Comparison of ENCODE assay signal across 9 cellular contexts in the genomic region with DNA sequence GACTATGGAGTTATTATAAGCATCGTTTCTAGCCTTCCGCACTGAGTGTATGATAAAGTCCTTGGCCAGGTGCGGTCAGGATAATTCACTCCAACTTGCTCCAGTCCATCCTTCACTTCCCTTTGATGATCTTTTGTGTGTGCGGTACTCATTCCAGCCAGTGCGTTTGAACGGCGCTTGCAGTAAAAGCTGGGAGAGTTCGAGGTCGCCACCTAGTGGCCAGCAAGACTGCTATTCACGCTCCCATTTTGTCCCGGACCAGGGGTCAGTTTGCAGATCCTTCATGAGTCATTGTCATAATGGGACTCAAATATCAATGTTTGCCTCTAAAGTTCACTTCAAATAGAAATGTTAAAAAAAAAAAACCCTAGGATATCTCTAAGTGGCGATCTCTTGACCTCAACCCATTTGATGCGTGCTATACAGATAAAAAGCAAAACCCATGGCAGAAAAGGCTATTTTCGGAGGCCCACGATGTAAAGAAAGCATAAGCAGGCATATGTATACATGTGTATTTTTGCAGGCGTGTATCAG.
DNase-seq lines count a peak whose midpoint lies in the region; ATAC-seq and FAIRE-seq lines count a peak whose summit lies in the region.
"Had no signal": no experiment of that assay in that cellular context is flagged by ENCODE, and none has a peak within 500 bp of the region (broad histone marks: within the 10 kb centered on the region; RNA-seq: fewer than 3 reads in every experiment).

No MANE protein-coding gene starts in this region.

- H3K27ac ChIP-seq in GM23248 (no peak overlapping the region), trophoblast cell (ENCODE audit: low read depth, low read length) (no peak overlapping the region)

- no peak overlapping the region for H3K4ac ChIP-seq in trophoblast cell (ENCODE audit: low read depth, low read length)

- no peak overlapping the region for H4K91ac ChIP-seq in trophoblast cell (ENCODE audit: low read depth, low read length)

- H3K36me3 ChIP-seq in GM23248 (ENCODE audit: low read depth) = no peaks in the 10 kb centered on the region
- no peaks in the 10 kb centered on the region for H3K36me3 ChIP-seq in trophoblast cell (ENCODE audit: control insufficient read depth in 1 of 2, insufficient read depth in 2 of 2, low read length in 2 of 2)

- H3K4me2 ChIP-seq in GM23248 (ENCODE audit: unreplicated experiment) (no peak overlapping the region), trophoblast cell (ENCODE audit: low read length) (no peak overlapping the region)

- no peak overlapping the region for H4K12ac ChIP-seq in trophoblast cell (ENCODE audit: low read depth, low read length)

- H3K9me3 ChIP-seq in GM23248 (ENCODE audit: low read depth) (no peaks in the 10 kb centered on the region), trophoblast cell (ENCODE audit: insufficient read depth, low read depth, low read length) (no peaks in the 10 kb centered on the region)

- H3K4me3 ChIP-seq in GM23248 = no peak overlapping the region
- no peak overlapping the region for H3K4me3 ChIP-seq in trophoblast cell (ENCODE audit: low read depth, low read length)

- no peak overlapping the region for H3K14ac ChIP-seq in trophoblast cell (ENCODE audit: low read length)

- H3K9ac ChIP-seq in GM23248 (no peak overlapping the region), trophoblast cell (ENCODE audit: low read length) (no peak overlapping the region)

- H3K18ac ChIP-seq in trophoblast cell (ENCODE audit: low read length) = no peak overlapping the region

- no peaks in the 10 kb centered on the region for H3K4me1 ChIP-seq in GM23248 (ENCODE audit: insufficient read depth)
- H3K4me1 ChIP-seq in trophoblast cell (ENCODE audit: control insufficient read depth in 1 of 2, insufficient read depth in 2 of 2, low read length in 2 of 2) = no peaks in the 10 kb centered on the region

- WGBS in GM23248 (ENCODE audit: low coverage in 1 of 2, low lambda C conversion rate in 2 of 2, missing lambda C conversion rate in 2 of 2), 2 experiments = 19% methylated on average over 16 of the region's 16 CpGs
- no CpG with 5 or more reads among the region's 16 CpGs for WGBS in trophoblast cell (ENCODE audit: extremely low coverage, insufficient coverage, insufficient read length)

- DNase-seq in CMK (ENCODE audit: low read depth) (peak; percentile 60), GM23248 (peak; percentile 79), NCI-H2107 (lab: John Stamatoyannopoulos, UW) (peak; percentile 7), UCSD-AML1 (lab: John Stamatoyannopoulos, UW; ENCODE audit: unreplicated experiment) (peak; percentile 61), frontal cortex (ENCODE audit: low spot score in 2 of 2) (peak; percentile 9 to 45), trophoblast cell (peak; percentile 70 to 80)

- H3K23ac ChIP-seq in trophoblast cell (ENCODE audit: low read length) = no peak overlapping the region

- H3K27me3 ChIP-seq in GM23248 (replicated peaks; ENCODE audit: insufficient read depth) (no peaks in the 10 kb centered on the region), trophoblast cell (ENCODE audit: insufficient read depth, low read length) (no peaks in the 10 kb centered on the region)

- no peaks in the 10 kb centered on the region for H3F3A ChIP-seq in GM23248 (ENCODE audit: insufficient read depth)

- no peaks in the 10 kb centered on the region for H3K9me2 ChIP-seq in GM23248 (ENCODE audit: insufficient read depth)

- no peak overlapping the region for H2AK5ac ChIP-seq in trophoblast cell (ENCODE audit: low read length)

- in situ Hi-C loops in GM23248 (cut with MboI) = no loop called here

- H3K79me2 ChIP-seq in GM23248 (ENCODE audit: insufficient read depth) = no peaks in the 10 kb centered on the region
- no peaks in the 10 kb centered on the region for H3K79me2 ChIP-seq in trophoblast cell (ENCODE audit: control insufficient read depth, insufficient read depth, low read length, poor library complexity)

- no peaks in the 10 kb centered on the region for H4K20me1 ChIP-seq in GM23248 (ENCODE audit: insufficient read depth)

- H4K8ac ChIP-seq in trophoblast cell (ENCODE audit: low read depth, low read length) = no peak overlapping the region

- no peak for FAIRE-seq in frontal cortex (lab: Jason Lieb, UNC)

- no peaks in the 10 kb centered on the region for H3K79me1 ChIP-seq in trophoblast cell (ENCODE audit: low read length)

- no peak overlapping the region for H2AFZ ChIP-seq in GM23248
- H2AFZ ChIP-seq in trophoblast cell (ENCODE audit: insufficient read depth, low read length, poor library complexity) = no peak overlapping the region

- H2BK120ac ChIP-seq in trophoblast cell (ENCODE audit: insufficient read depth, low read length, poor library complexity) = no peak overlapping the region

- H2BK12ac ChIP-seq in trophoblast cell (ENCODE audit: low read length) = no peak overlapping the region

- H2BK5ac ChIP-seq in trophoblast cell (ENCODE audit: low read depth, low read length, poor library complexity) = no peak overlapping the region

- ATAC-seq in HG03439 (IDR thresholded peaks at IDR 0.05; ENCODE audit: unreplicated experiment) = no peak
- ATAC-seq in HG02571 (IDR thresholded peaks at IDR 0.05; ENCODE audit: unreplicated experiment) = no peak
- ATAC-seq: naive thymus-derived CD4-positive, alpha-beta T cell had no signal

Comparison
In these comparisons a context has a peak if more than half of its experiments do, and no peak if none do; other contexts are left out.
1. DNase-seq: peak in every context shown above with its lines; median percentile 79 in GM23248; 75 in trophoblast cell; 61 in UCSD-AML1; 60 in CMK; 27 in frontal cortex; 7 in NCI-H2107.